In genomic region chr19:37654525-37654832, GRCh38 we compare ENCODE assay signal across 8 cellular contexts. TPM values are rescaled to one million over a fixed set of nuclear protein-coding genes. Genes with fewer than 3 reads are reported as not detected.
A peak's percentile ranks its signal among the peaks of the same experiment; 100 is the strongest.
DNase-seq lines count a peak whose midpoint lies in the region; ATAC-seq, FAIRE-seq and TF ChIP-seq lines count a peak whose summit lies in the region.

No MANE protein-coding gene starts in this region.

- TF ChIP-seq CTCF in H9 (conservative IDR thresholded peaks at IDR 0.05) (no peak), H1 (IDR thresholded peaks at IDR 0.05; ENCODE audit: control extremely low read depth in 1 of 3, insufficient read depth in 1 of 3, low read depth in 1 of 3, low read length in 3 of 3) (no peak)

- H2BK20ac ChIP-seq in H9 (ENCODE audit: low read depth, low read length, poor library complexity, severe bottlenecking) = no peak overlapping the region
- H2BK20ac ChIP-seq in H1 (ENCODE audit: low read length) = no peak overlapping the region

- H2AFZ ChIP-seq in H9 (ENCODE audit: low read length) = no peak overlapping the region
- H2AFZ ChIP-seq in H1 (ENCODE audit: low read length) = peak overlapping the region; percentile 54; the same call in 1 of the 2 replicates

- H3K36me3 Mint-ChIP-seq in H9 (ENCODE audit: insufficient read depth in 1 of 3, low read depth in 3 of 3) = peaks cover 0 to 15% (median 7%) of the 10 kb centered on the region in 3 experiments; a peak in 3 of 7 replicates
- no peaks in the 10 kb centered on the region for H3K36me3 Mint-ChIP-seq in naive B cell

- H2BK15ac ChIP-seq in H9 (ENCODE audit: low read depth, low read length) = no peak overlapping the region
- no peak overlapping the region for H2BK15ac ChIP-seq in H1 (ENCODE audit: low read length)

- H3K23me2 ChIP-seq in H9 (ENCODE audit: insufficient read length, low read depth, low read length, poor library complexity, severe bottlenecking) (peaks cover 14% of the 10 kb centered on the region), H1 (ENCODE audit: low read depth, low read length) (peaks cover 12% of the 10 kb centered on the region)

- H3K4me2 ChIP-seq in BLaER1 (peak overlapping the region; percentile 82), H9 (ENCODE audit: insufficient read depth, insufficient read length, low read length) (peak overlapping the region; percentile 93), H1 (ENCODE audit: insufficient read depth in 1 of 2, low read depth in 2 of 2, low read length in 2 of 2) (peak overlapping the region; percentile 85 to 89)

- no peak overlapping the region for H4K91ac ChIP-seq in H9 (ENCODE audit: insufficient read length, low read depth, low read length)
- no peak overlapping the region for H4K91ac ChIP-seq in H1 (replicated peaks; ENCODE audit: insufficient read length, low read length)

- no peak for TF ChIP-seq RAD21 in H1 (IDR thresholded peaks at IDR 0.05 in 1 of 2, conservative IDR thresholded peaks at IDR 0.05 in 1 of 2; ENCODE audit: low read depth in 2 of 2, low read length in 2 of 2)

- H3K9me3 ChIP-seq in BLaER1 (peaks cover 39% of the 10 kb centered on the region), H9 (ENCODE audit: control insufficient read depth, low read depth, low read length) (no peaks in the 10 kb centered on the region), H1 (ENCODE audit: insufficient read depth in 2 of 2, low read depth in 1 of 2, low read length in 1 of 2) (no peaks in the 10 kb centered on the region)

- H4K8ac ChIP-seq in H9 (replicated peaks; ENCODE audit: insufficient read length, low read depth, low read length) (no peak overlapping the region), H1 (ENCODE audit: extremely low read depth, insufficient read depth, low read length) (peak overlapping the region; percentile 85; the same call in 1 of the 2 replicates)

- H3K27ac ChIP-seq in BLaER1 = peak overlapping the region; percentile 92
- no peak overlapping the region for H3K27ac ChIP-seq in H9 (ENCODE audit: insufficient read length, low read depth, low read length)
- no peak overlapping the region for H3K27ac ChIP-seq in H1 (ENCODE audit: low read depth, low read length)

- peaks cover 3 to 11% of the 10 kb centered on the region in 2 experiments; a peak in 4 of 5 replicates for H3K9me3 Mint-ChIP-seq in H9
- peaks cover 0 to 1% (median 0%) of the 10 kb centered on the region in 7 donors for H3K9me3 Mint-ChIP-seq in naive B cell

- no peak overlapping the region for H3K4ac ChIP-seq in H9 (ENCODE audit: low read depth, low read length)
- no peak overlapping the region for H3K4ac ChIP-seq in H1 (replicated peaks; ENCODE audit: insufficient read length, low read depth, low read length)

- peaks cover 15% of the 10 kb centered on the region; the same call in 1 of the 2 replicates for H4K20me1 ChIP-seq in BLaER1
- no peaks in the 10 kb centered on the region for H4K20me1 ChIP-seq in H9 (ENCODE audit: control insufficient read depth, insufficient read depth, insufficient read length)
- H4K20me1 ChIP-seq in H1 (replicated peaks in 1 of 2; ENCODE audit: control insufficient read depth in 1 of 2, insufficient read depth in 2 of 2, low read length in 2 of 2) = no peaks in the 10 kb centered on the region

- H3K36me3 ChIP-seq in BLaER1 = peaks cover 31% of the 10 kb centered on the region
- no peaks in the 10 kb centered on the region for H3K36me3 ChIP-seq in H1 (ENCODE audit: control insufficient read depth in 2 of 4, insufficient read depth in 4 of 4, low read length in 3 of 4)

- CTCF ChIA-PET in H1 (lab: Charles Lee; ENCODE audit: partially characterized antibody) = no interaction called here

- TF ChIP-seq POLR2A in H1 (IDR thresholded peaks at IDR 0.05; ENCODE audit: control extremely low read depth in 1 of 2, low read depth in 2 of 2, low read length in 2 of 2) = no peak

- H2AK5ac ChIP-seq in H9 (ENCODE audit: insufficient read length, low read length) (no peak overlapping the region), H1 (ENCODE audit: low read depth, low read length) (no peak overlapping the region)

- POLR2A ChIA-PET in H1 (lab: Charles Lee; ENCODE audit: partially characterized antibody) = interaction anchor here (0.8 to 1.3 kb wide), 4 partner anchors 9 to 148 kb away, joined by 3 to 9 read pairs (median 5); partner anchors contain the start of genes ZNF540, ZNF571, ZNF573 and ZNF793

- WGBS in H9 (ENCODE audit: extremely low coverage, insufficient read length, low lambda C conversion rate) = no CpG with 5 or more reads among the region's 9 CpGs
- 7% methylated on average over 9 of the region's 9 CpGs; no CpG with 5 or more reads in 1 of the 2 experiments for whole genome bisulfite sequencing in H1 (ENCODE audit: extremely low coverage in 1 of 2, insufficient coverage in 1 of 2, insufficient read length in 1 of 2, insufficient replicate concordance in 2 of 2, low coverage in 1 of 2, low lambda C conversion rate in 2 of 2, missing lambda C conversion rate in 1 of 2), 2 experiments

- H4K5ac ChIP-seq in H9 (ENCODE audit: insufficient read length, low read depth, low read length) (no peak overlapping the region), H1 (ENCODE audit: insufficient read length, low read depth, low read length) (no peak overlapping the region)

- H3K27ac Mint-ChIP-seq in H9 (peak overlapping the region; percentile 8 to 44 (median 11); a peak in 3 of 7 replicates), naive B cell (peak overlapping the region; percentile 95 to 100 (median 98))

- H2BK120ac ChIP-seq in H9 (ENCODE audit: low read depth, low read length, poor library complexity, severe bottlenecking) (no peak overlapping the region), H1 (replicated peaks; ENCODE audit: low read depth, low read length) (no peak overlapping the region)

- peak overlapping the region; percentile 92 for H3K9ac ChIP-seq in BLaER1
- peak overlapping the region; percentile 31 for H3K9ac ChIP-seq in H9 (ENCODE audit: extremely low read depth, insufficient read length, low read length)
- peak overlapping the region in 3 of 4 experiments; percentile 19 to 62 (median 54); a peak in 4 of 7 replicates for H3K9ac ChIP-seq in H1 (replicated peaks in 1 of 4; ENCODE audit: extremely low read depth in 1 of 4, low read depth in 3 of 4, low read length in 3 of 4)

- H3K79me1 ChIP-seq in H9 (ENCODE audit: insufficient read depth, low read depth, low read length, poor library complexity, severe bottlenecking) (no peaks in the 10 kb centered on the region), H1 (ENCODE audit: low read depth, low read length) (no peaks in the 10 kb centered on the region)

- H3T11ph ChIP-seq in H9 (ENCODE audit: low read length) = no peak overlapping the region

- no peaks in the 10 kb centered on the region for H3K79me2 ChIP-seq in H9 (ENCODE audit: insufficient read depth, low read length)
- H3K79me2 ChIP-seq in H1 (ENCODE audit: control insufficient read depth in 1 of 2, insufficient read depth in 2 of 2, low read length in 2 of 2) = peaks cover 0 to 14% of the 10 kb centered on the region in 2 experiments; a peak in 2 of 4 replicates

- no peak overlapping the region for H3K56ac ChIP-seq in H9 (ENCODE audit: insufficient read length, low read depth, low read length)
- H3K56ac ChIP-seq in H1 (replicated peaks; ENCODE audit: insufficient read length, low read depth, low read length) = no peak overlapping the region

- H3K4me3 ChIP-seq in BLaER1 (peak overlapping the region; percentile 80), H1 (ENCODE audit: extremely low read depth in 1 of 4, insufficient read depth in 2 of 4, low read depth in 3 of 4, low read length in 4 of 4) (peak overlapping the region; percentile 58 to 90 (median 75))

- H3K4me1 Mint-ChIP-seq in H9 (peaks cover 18 to 19% of the 10 kb centered on the region in 2 experiments), naive B cell (peaks cover 23 to 35% (median 32%) of the 10 kb centered on the region in 3 donors)

- H3K23ac ChIP-seq in H9 (ENCODE audit: insufficient read length, low read depth, low read length) = no peak overlapping the region
- no peak overlapping the region for H3K23ac ChIP-seq in H1 (ENCODE audit: insufficient read length)

- H3K4me3 Mint-ChIP-seq in H9 = peak overlapping the region; percentile 75 to 88
- peak overlapping the region; percentile 81 to 99 (median 96) for H3K4me3 Mint-ChIP-seq in naive B cell

- H3K27me3 ChIP-seq in BLaER1 = no peaks in the 10 kb centered on the region
- no peaks in the 10 kb centered on the region for H3K27me3 ChIP-seq in H9 (ENCODE audit: insufficient read depth, low read length)
- no peaks in the 10 kb centered on the region for H3K27me3 ChIP-seq in H1 (replicated peaks in 1 of 4; ENCODE audit: control insufficient read depth in 3 of 4, extremely low read depth in 1 of 4, insufficient read depth in 3 of 4, low read length in 3 of 4)

- no peak for ATAC-seq in naive B cell (ENCODE audit: low read depth in 2 of 2)

- peaks cover 9% of the 10 kb centered on the region for H3K27me3 Mint-ChIP-seq in H9 (ENCODE audit: low read depth)
- H3K27me3 Mint-ChIP-seq in naive B cell = no peaks in the 10 kb centered on the region

- peak overlapping the region; percentile 5; the same call in 1 of the 2 replicates for H3K14ac ChIP-seq in H9 (ENCODE audit: insufficient read depth, low read length)
- no peak overlapping the region for H3K14ac ChIP-seq in H1 (ENCODE audit: insufficient read length)

- H2BK12ac ChIP-seq in H9 (ENCODE audit: insufficient read length, low read depth, low read length) (no peak overlapping the region), H1 (ENCODE audit: low read depth, low read length) (no peak overlapping the region)

- H3K4me1 ChIP-seq in BLaER1 (peaks cover 25% of the 10 kb centered on the region), H9 (ENCODE audit: insufficient read depth, low read length) (no peaks in the 10 kb centered on the region), H1 (replicated peaks in 1 of 4; ENCODE audit: control insufficient read depth in 3 of 4, insufficient read depth in 4 of 4, low read length in 3 of 4) (peaks cover 0 to 2% (median 0%) of the 10 kb centered on the region in 4 experiments; a peak in 2 of 7 replicates)

- no peak overlapping the region for H2BK5ac ChIP-seq in H9 (ENCODE audit: insufficient read length, low read length)
- H2BK5ac ChIP-seq in H1 (ENCODE audit: low read depth, low read length) = no peak overlapping the region

- no peak for DNase-seq in H9
- DNase-seq in RKO (ENCODE audit: low spot score) = peak; percentile 64
- DNase-seq in H1 (ENCODE audit: low read depth in 1 of 2, low spot score in 2 of 2) = no peak
- no peak for DNase-seq in naive B cell
- no peak for DNase-seq in activated effector memory CD4-positive, alpha-beta T cell treated with Interleukin-2 at 50 U/mL for 16 hours
- DNase-seq in cerebellum (ENCODE audit: low spot score) = no peak
- no peak for DNase-seq in NCI-H2196 (lab: John Stamatoyannopoulos, UW; ENCODE audit: unreplicated experiment)

- TF ChIP-seq EP300 in H1 (IDR thresholded peaks at IDR 0.05; ENCODE audit: borderline replicate concordance in 1 of 2, low read depth in 2 of 2, low read length in 2 of 2) = no peak

- FAIRE-seq in H1 (lab: Jason Lieb, UNC) = no peak

- H3K18ac ChIP-seq in H9 (ENCODE audit: insufficient read length, low read depth, low read length) = no peak overlapping the region
- no peak overlapping the region; the same call in 1 of the 2 replicates for H3K18ac ChIP-seq in H1 (ENCODE audit: extremely low read depth, low read length)

RNA-seq across cellular contexts. Expression of gene ZFP30, which starts 0.8 kb away (rescaled TPM):
- total RNA-seq in H9 (2021) (10.1 and 10.8 TPM in 2 replicates), cerebellum (51.6 TPM)
- 6.1 and 8.7 TPM in 2 replicates for total RNA-seq in H1 (2021; fragmentation: NEBNext Ultra II Directional; extraction: Animal tissue kit (Norgen Biotek cat#: 25700))
- polyA plus RNA-seq in H1 (2011; rRNA removed) (1.3 and 1.4 TPM in 2 replicates), naive B cell (ENCODE audit: low read depth in 6 of 6) (1 to 10 TPM in 5 of 6 donors, not detected in 1; 1.9 to 3.6 (median 2.6) TPM)
- polyA plus RNA-seq in H1 (2011; cell fraction: cytosol; rRNA removed) = 1.6 TPM
- 3.6 TPM for polyA plus RNA-seq in H1 (2011; cell fraction: nucleus; rRNA removed)
- 3.2 to 4.7 TPM (median 4.0 TPM) in 4 replicates for polyA plus RNA-seq in H1 (2012, experiment 1 of 2)
- 0.37 TPM for polyA plus RNA-seq in H1 (2012, experiment 2 of 2)
- 2.9 TPM for polyA plus RNA-seq in H1 (2013, experiment 1 of 2)
- 2.5 TPM for polyA plus RNA-seq in H1 (2013, experiment 2 of 2)
- polyA minus RNA-seq in H1 (2011; rRNA and poly(A)+ RNA removed) = 4.7 and 6.9 TPM in 2 replicates
- polyA minus RNA-seq in H1 (2011; cell fraction: cytosol; rRNA and poly(A)+ RNA removed) = 2.3 TPM
- polyA minus RNA-seq in H1 (2011; cell fraction: nucleus; rRNA and poly(A)+ RNA removed) = 9.9 TPM

RNA-seq across cellular contexts. Expression of gene ZNF540, which starts 59.8 kb away (rescaled TPM):
- total RNA-seq in H9 (2021) (0.20 and 0.22 TPM in 2 replicates), cerebellum (17.6 TPM)
- total RNA-seq in H1 (2021; fragmentation: NEBNext Ultra II Directional; extraction: Animal tissue kit (Norgen Biotek cat#: 25700)) = 0.17 and 0.21 TPM in 2 replicates
- polyA plus RNA-seq in H1 (2011; rRNA removed) (0.15 TPM in 1 of 2 replicates, not detected in the other), naive B cell (ENCODE audit: low read depth in 6 of 6) (1 to 10 TPM; 3.5 to 9.5 (median 5.6) TPM)
- polyA plus RNA-seq in H1 (2011; cell fraction: cytosol; rRNA removed) = 0.19 TPM
- polyA plus RNA-seq in H1 (2011; cell fraction: nucleus; rRNA removed) = 0.04 TPM
- 0.11 to 0.29 TPM in 2 of 4 replicates, not detected in the others for polyA plus RNA-seq in H1 (2012, experiment 1 of 2)
- polyA plus RNA-seq in H1 (2012, experiment 2 of 2) = not detected
- polyA plus RNA-seq in H1 (2013, experiment 1 of 2) = 0.20 TPM
- 0.13 TPM for polyA plus RNA-seq in H1 (2013, experiment 2 of 2)
- polyA minus RNA-seq in H1 (2011; rRNA and poly(A)+ RNA removed) = 0.54 TPM in 1 of 2 replicates, not detected in the other
- polyA minus RNA-seq in H1 (2011; cell fraction: cytosol; rRNA and poly(A)+ RNA removed) = not detected
- 0.20 TPM for polyA minus RNA-seq in H1 (2011; cell fraction: nucleus; rRNA and poly(A)+ RNA removed)

RNA-seq across cellular contexts. Expression of gene ZNF571, which starts 59.9 kb away (rescaled TPM):
- total RNA-seq in H9 (2021) = 4.5 and 5.3 TPM in 2 replicates
- total RNA-seq in H1 (2021; fragmentation: NEBNext Ultra II Directional; extraction: Animal tissue kit (Norgen Biotek cat#: 25700)) = 3.9 and 6.4 TPM in 2 replicates
- polyA plus RNA-seq in H1 (2011; rRNA removed) = 1.0 and 1.8 TPM in 2 replicates
- polyA plus RNA-seq in H1 (2011; cell fraction: cytosol; rRNA removed) = 1.4 TPM
- 1.5 TPM for polyA plus RNA-seq in H1 (2011; cell fraction: nucleus; rRNA removed)
- polyA plus RNA-seq in H1 (2012, experiment 1 of 2) = 1.9 to 3.5 TPM (median 2.7 TPM) in 4 replicates
- polyA plus RNA-seq in H1 (2012, experiment 2 of 2) = 0.28 TPM
- polyA plus RNA-seq in H1 (2013, experiment 1 of 2) = 2.4 TPM
- polyA plus RNA-seq in H1 (2013, experiment 2 of 2) = 2.3 TPM
- 4.0 and 4.6 TPM in 2 replicates for polyA minus RNA-seq in H1 (2011; rRNA and poly(A)+ RNA removed)
- 2.3 TPM for polyA minus RNA-seq in H1 (2011; cell fraction: cytosol; rRNA and poly(A)+ RNA removed)
- polyA minus RNA-seq in H1 (2011; cell fraction: nucleus; rRNA and poly(A)+ RNA removed) = 7.5 TPM
- polyA plus RNA-seq in naive B cell (ENCODE audit: low read depth in 6 of 6) = 10 to 100 TPM in 2 of 6 donors, 1 to 10 TPM in 4; 4.3 to 11.4 (median 8.7) TPM
- 12.6 TPM for total RNA-seq in cerebellum

Comparison
In these comparisons a context has a peak if more than half of its experiments do, and no peak if none do; other contexts are left out.
1. H3K9ac ChIP-seq: peak in every context shown above with its lines; median percentile 92 in BLaER1; 54 in H1; 31 in H9.
2. RNA of gene ZNF540, which starts 59.8 kb away (total RNA-seq): 17.6 TPM in cerebellum (single experiment); 0.20 to 0.22 TPM in H9 and 0.17 to 0.21 TPM in H1; every median in the first group is over 10 times any median in the second.
3. Peak in every context shown above with its lines, with median percentiles within 50 percentile points of each other: H3K4me2 ChIP-seq.